Comparison of ENCODE assay signal across 21 cellular contexts in genomic region chr3:155790272-155790918, GRCh38. TPM values are rescaled to one million over a fixed set of nuclear protein-coding genes. Genes with fewer than 3 reads are reported as not detected.
"Had no signal": no experiment of that assay in that cellular context is flagged by ENCODE, and none has a peak within 500 bp of the region (broad histone marks: within the 10 kb centered on the region; RNA-seq: fewer than 3 reads in every experiment).

No MANE protein-coding gene starts in this region.

- H3K9me3 ChIP-seq: gastrocnemius medialis, mucosa of descending colon, right lobe of liver, suprapubic skin had no signal

- ATAC-seq: activated CD8-positive, alpha-beta T cell treated with anti-CD3 and anti-CD28 coated beads, Interleukin-2, amount 10 ng/mL, durations not matched to agents 7 days and 5 days; activated naive CD8-positive, alpha-beta T cell treated with anti-CD3 and anti-CD28 coated beads, Interleukin-2, amount 50 U/mL, for 24 hours; gastrocnemius medialis; heart right ventricle; left ventricle myocardium superior; mucosa of descending colon; right lobe of liver; stimulated activated naive CD8-positive, alpha-beta T cell treated with anti-CD3 and anti-CD28 coated beads, Interleukin-15, amount 100 ng/mL, for 72 hours had no signal

- H3K36me3 ChIP-seq: right lobe of liver had no signal

- H3K4me3 ChIP-seq: gastrocnemius medialis, heart right ventricle, mucosa of descending colon, right lobe of liver, suprapubic skin had no signal

- H3K27ac ChIP-seq: gastrocnemius medialis, heart right ventricle, parathyroid adenoma, right lobe of liver, suprapubic skin had no signal

- DNase-seq: activated CD4-positive, alpha-beta T cell treated with anti-CD3 and anti-CD28 coated beads, Interleukin-2, amount 10 ng/mL, durations not matched to agents 24 days and 14 days; activated CD4-positive, CD25-positive, alpha-beta regulatory T cell; activated CD8-positive, alpha-beta T cell treated with anti-CD3 and anti-CD28 coated beads, Interleukin-2, amount 10 ng/mL, durations not matched to agents 7 days and 5 days; activated naive CD8-positive, alpha-beta T cell treated with anti-CD3 and anti-CD28 coated beads, Interleukin-2, amount 50 U/mL, for 24 hours; activated T-cell treated with anti-CD3 and anti-CD28 coated beads, Interleukin-2, amount 50 U/mL, for 24 hours; anterior cingulate cortex; caudate nucleus; gastrocnemius medialis; heart right ventricle; immature natural killer cell; kidney glomerular epithelial cell; left ventricle myocardium superior; mucosa of descending colon; naive B cell; right lobe of liver; small intestine; stimulated activated CD4-positive, alpha-beta T cell treated with anti-CD3 and anti-CD28 coated beads, Interleukin-15, amount 100 ng/mL, for 24 hours; stimulated activated CD4-positive, alpha-beta T cell treated with anti-CD3 and anti-CD28 coated beads, Interleukin-4, amount 100 ng/mL, for 1 hour; stimulated activated naive CD8-positive, alpha-beta T cell treated with anti-CD3 and anti-CD28 coated beads, Interleukin-15, amount 100 ng/mL, for 72 hours had no signal

- H3K4me1 ChIP-seq: heart right ventricle, parathyroid adenoma, right lobe of liver, suprapubic skin had no signal

- H3K27me3 ChIP-seq: gastrocnemius medialis, heart right ventricle, right lobe of liver, suprapubic skin had no signal

RNA-seq across cellular contexts. Expression of gene PLCH1, which starts 45.5 kb away (rescaled TPM):
- total RNA-seq: activated CD4-positive, alpha-beta T cell treated with anti-CD3 and anti-CD28 coated beads, Interleukin-2, amount 10 ng/mL, durations not matched to agents 24 days and 14 days had no signal
